30 cellular contexts compared by ENCODE assay signal in genomic region chr15:26841514-26841913, GRCh38. TPM values are rescaled to one million over a fixed set of nuclear protein-coding genes. Genes with fewer than 3 reads are reported as not detected.
"Had no signal": no experiment of that assay in that cellular context is flagged by ENCODE, and none has a peak within 500 bp of the region (broad histone marks: within the 10 kb centered on the region; RNA-seq: fewer than 3 reads in every experiment).

No MANE protein-coding gene starts in this region.

- H3K4me1 Mint-ChIP-seq: activated CD4-positive, alpha-beta T cell treated with anti-CD3 and anti-CD28 coated beads for 36 hours; brain; central memory CD8-positive, alpha-beta T cell; T-cell had no signal

- ATAC-seq: activated CD4-positive, alpha-beta T cell treated with anti-CD3 and anti-CD28 coated beads for 36 hours; activated CD8-positive, alpha-beta T cell treated with anti-CD3 and anti-CD28 coated beads, Interleukin-2, amount 10 ng/mL, durations not matched to agents 7 days and 5 days; Panc1; Right ventricle myocardium inferior; T-cell had no signal

- H3K27me3 Mint-ChIP-seq: activated CD4-positive, alpha-beta T cell treated with anti-CD3 and anti-CD28 coated beads for 36 hours; central memory CD8-positive, alpha-beta T cell had no signal

- H3K27ac ChIP-seq: SK-N-MC had no signal

- H3K36me3 Mint-ChIP-seq: activated naive CD8-positive, alpha-beta T cell; brain; T-cell had no signal

- H3K27ac Mint-ChIP-seq: activated CD4-positive, alpha-beta T cell treated with anti-CD3 and anti-CD28 coated beads for 36 hours; activated CD8-positive, alpha-beta T cell treated with anti-CD3 and anti-CD28 coated beads, Interleukin-2, amount 10 ng/mL, durations not matched to agents 7 days and 5 days; activated naive CD4-positive, alpha-beta T cell treated with anti-CD3 and anti-CD28 coated beads for 36 hours; activated naive CD8-positive, alpha-beta T cell; activated T-cell treated with anti-CD3 and anti-CD28 coated beads, Interleukin-2, amount 50 U/mL, for 24 hours; activated T-helper 1 cell treated with anti-CD3 and anti-CD28 coated beads, Interleukin-12 subunit alpha, Interleukin-12 subunit beta, Interleukin-2, Interleukin-4 antibody, amounts not matched to agents 30 ng/mL and 10 ng/mL and 1 ng/mL, durations not matched to agents 14 hours and 24 hours and 36 hours; brain; T-cell had no signal

- H3K4me3 Mint-ChIP-seq: activated CD4-positive, alpha-beta T cell treated with anti-CD3 and anti-CD28 coated beads for 36 hours; activated CD8-positive, alpha-beta T cell treated with anti-CD3 and anti-CD28 coated beads, Interleukin-2, amount 10 ng/mL, durations not matched to agents 7 days and 5 days; activated naive CD4-positive, alpha-beta T cell treated with anti-CD3 and anti-CD28 coated beads for 36 hours; activated naive CD8-positive, alpha-beta T cell; activated T-cell treated with anti-CD3 and anti-CD28 coated beads, Interleukin-2, amount 50 U/mL, for 24 hours; activated T-helper 1 cell treated with anti-CD3 and anti-CD28 coated beads, Interleukin-12 subunit alpha, Interleukin-12 subunit beta, Interleukin-2, Interleukin-4 antibody, amounts not matched to agents 30 ng/mL and 10 ng/mL and 1 ng/mL, durations not matched to agents 14 hours and 24 hours and 36 hours; brain; central memory CD8-positive, alpha-beta T cell; T-cell had no signal

- H3K4me3 ChIP-seq: SK-N-MC had no signal

- DNase-seq: activated CD4-positive, alpha-beta T cell treated with anti-CD3 and anti-CD28 coated beads for 36 hours; activated CD4-positive, CD25-positive, alpha-beta regulatory T cell; activated CD8-positive, alpha-beta memory T cell treated with anti-CD3 and anti-CD28 coated beads, Interleukin-2, amount 50 U/mL, for 48 hours; activated CD8-positive, alpha-beta T cell treated with anti-CD3 and anti-CD28 coated beads, Interleukin-2, amount 10 ng/mL, durations not matched to agents 7 days and 5 days; activated effector memory CD4-positive, alpha-beta T cell treated with anti-CD3 and anti-CD28 coated beads, Interleukin-2, amount 50 U/mL, for 16 hours; activated naive CD4-positive, alpha-beta T cell treated with anti-CD3 and anti-CD28 coated beads for 36 hours; activated T-cell treated with anti-CD3 and anti-CD28 coated beads, Interleukin-2, amount 50 U/mL, for 24 hours; amygdala; Karpas-422; MM.1S; NCI-H1105; NCI-H1436; NCI-H1694 treated with DMSO at 0.1 percent for 48 hours; NCI-H2029 treated with DMSO at 0.1 percent for 48 hours; NCI-H345; NCI-H510A; NCI-H526 treated with DMSO at 0.1 percent for 48 hours; NK-92 treated with Interleukin-12 subunit alpha and Interleukin-12 subunit beta, amount 100 ng/mL, for 24 hours; OCI-M1; RPMI8226; T-cell; T-helper 2 cell; T1000 had no signal

RNA-seq across cellular contexts. Expression of gene GABRA5, which starts 25.3 kb away (rescaled TPM):
- total RNA-seq: activated CD4-positive, alpha-beta T cell treated with anti-CD3 and anti-CD28 coated beads for 36 hours; activated CD8-positive, alpha-beta T cell treated with anti-CD3 and anti-CD28 coated beads, Interleukin-2, amount 10 ng/mL, durations not matched to agents 7 days and 5 days; activated naive CD4-positive, alpha-beta T cell treated with anti-CD3 and anti-CD28 coated beads for 36 hours; activated T-helper 1 cell treated with anti-CD3 and anti-CD28 coated beads, Interleukin-12 subunit alpha, Interleukin-12 subunit beta, Interleukin-2, Interleukin-4 antibody, amounts not matched to agents 30 ng/mL and 10 ng/mL and 1 ng/mL, durations not matched to agents 14 hours and 24 hours and 36 hours; Right ventricle myocardium inferior; T-cell had no signal
